17 cellular contexts compared by ENCODE assay signal in genomic region chr20:47380481-47380880, GRCh38. TPM values are rescaled to one million over a fixed set of nuclear protein-coding genes. Genes with fewer than 3 reads are reported as not detected.
A peak's percentile ranks its signal among the peaks of the same experiment; 100 is the strongest.
DNase-seq lines count a peak whose midpoint lies in the region; ATAC-seq lines count a peak whose summit lies in the region.
"Had no signal": no experiment of that assay in that cellular context is flagged by ENCODE, and none has a peak within 500 bp of the region (broad histone marks: within the 10 kb centered on the region; RNA-seq: fewer than 3 reads in every experiment).

No MANE protein-coding gene starts in this region.

- H3K79me2 ChIP-seq in ACC112 (ENCODE audit: control insufficient read depth, insufficient read depth, low read length, unreplicated experiment) (no peaks in the 10 kb centered on the region), GM23248 (ENCODE audit: insufficient read depth) (no peaks in the 10 kb centered on the region)

- peak overlapping the region; percentile 1 for H3K4me3 Mint-ChIP-seq in activated CD8-positive, alpha-beta T cell treated with anti-CD3 and anti-CD28 coated beads, Interleukin-2, amount 10 ng/mL, durations not matched to agents 7 days and 5 days
- H3K4me3 Mint-ChIP-seq: B cell had no signal

- no peaks in the 10 kb centered on the region for H3K27me3 Mint-ChIP-seq in activated CD8-positive, alpha-beta T cell treated with anti-CD3 and anti-CD28 coated beads, Interleukin-2, amount 10 ng/mL, durations not matched to agents 7 days and 5 days (ENCODE audit: low read depth)
- H3K27me3 Mint-ChIP-seq: B cell had no signal

- 91 to 96% methylated on average over 4 of the region's 4 CpGs for WGBS in GM23248 (ENCODE audit: low coverage in 1 of 2, low lambda C conversion rate in 2 of 2, missing lambda C conversion rate in 2 of 2), 2 experiments

- no peaks in the 10 kb centered on the region for H3K36me3 Mint-ChIP-seq in activated CD8-positive, alpha-beta T cell treated with anti-CD3 and anti-CD28 coated beads, Interleukin-2, amount 10 ng/mL, durations not matched to agents 7 days and 5 days (ENCODE audit: low read depth)

- H3K4me1 ChIP-seq in ACC112 (ENCODE audit: control insufficient read depth, insufficient read depth, low read length, unreplicated experiment): peaks cover 14% of the 10 kb centered on the region
- peaks cover 29% of the 10 kb centered on the region for H3K4me1 ChIP-seq in GM23248 (ENCODE audit: insufficient read depth)

- no peak overlapping the region for H3K4me2 ChIP-seq in GM23248 (ENCODE audit: unreplicated experiment)

- in situ Hi-C loops in GM23248 (cut with MboI): loop anchor here (10.0 kb wide), 4 partner anchors 106 to 616 kb away; no protein-coding TSS in a partner anchor

- POLR2A ChIA-PET in activated CD8-positive, alpha-beta T cell treated with anti-CD3 and anti-CD28 coated beads, Interleukin-2, amount 10 ng/mL, durations not matched to agents 7 days and 5 days (lab: Charles Lee): interaction anchor here (1.0 to 3.5 kb wide), 4 partner anchors 24 to 110 kb away, joined by 3 to 21 read pairs (median 4); partner anchors contain the start of gene ZMYND8

- H3K27ac Mint-ChIP-seq in activated CD8-positive, alpha-beta T cell treated with anti-CD3 and anti-CD28 coated beads, Interleukin-2, amount 10 ng/mL, durations not matched to agents 7 days and 5 days: peak overlapping the region; percentile 73
- H3K27ac Mint-ChIP-seq: B cell had no signal

- H3K27me3 ChIP-seq in ACC112 (ENCODE audit: insufficient read depth, low read length) (no peaks in the 10 kb centered on the region), GM23248 (replicated peaks; ENCODE audit: insufficient read depth) (no peaks in the 10 kb centered on the region)

- no peaks in the 10 kb centered on the region for H3F3A ChIP-seq in GM23248 (ENCODE audit: insufficient read depth)

- H3K36me3 ChIP-seq in ACC112 (ENCODE audit: insufficient read depth, low read length) (no peaks in the 10 kb centered on the region), GM23248 (ENCODE audit: low read depth) (no peaks in the 10 kb centered on the region)
- H3K36me3 ChIP-seq: WERI-Rb-1 had no signal

- peak overlapping the region; percentile 44 for H3K27ac ChIP-seq in ACC112 (ENCODE audit: low read depth, low read length)
- H3K27ac ChIP-seq in GM23248: peak overlapping the region; percentile 65
- H3K27ac ChIP-seq: WERI-Rb-1 had no signal

- peaks cover 34% of the 10 kb centered on the region for H3K4me1 Mint-ChIP-seq in activated CD8-positive, alpha-beta T cell treated with anti-CD3 and anti-CD28 coated beads, Interleukin-2, amount 10 ng/mL, durations not matched to agents 7 days and 5 days (ENCODE audit: low read depth)

- H3K9me3 Mint-ChIP-seq in activated CD8-positive, alpha-beta T cell treated with anti-CD3 and anti-CD28 coated beads, Interleukin-2, amount 10 ng/mL, durations not matched to agents 7 days and 5 days (ENCODE audit: insufficient read depth): no peaks in the 10 kb centered on the region

- H3K9me3 ChIP-seq in GM23248 (ENCODE audit: low read depth): no peaks in the 10 kb centered on the region

- CTCF ChIA-PET in activated CD8-positive, alpha-beta T cell treated with anti-CD3 and anti-CD28 coated beads, Interleukin-2, amount 10 ng/mL, durations not matched to agents 7 days and 5 days (lab: Charles Lee): interaction anchor here (0.6 to 10.1 kb wide), 14 partner anchors 14 to 283 kb away, joined by 3 to 558 read pairs (median 4); partner anchors contain the start of genes NCOA3 and ZMYND8

- H3K9me2 ChIP-seq in GM23248 (ENCODE audit: insufficient read depth): no peaks in the 10 kb centered on the region

- H3K4me3 ChIP-seq in ACC112 (ENCODE audit: low read depth, low read length): no peak overlapping the region
- H3K4me3 ChIP-seq in GM23248: no peak overlapping the region

- ATAC-seq in activated CD8-positive, alpha-beta T cell treated with anti-CD3 and anti-CD28 coated beads, Interleukin-2, amount 10 ng/mL, durations not matched to agents 7 days and 5 days: peak; percentile 81
- no peak for ATAC-seq in GM21528 (IDR thresholded peaks at IDR 0.05; ENCODE audit: low FRiP score, unreplicated experiment)
- ATAC-seq: left colon, sciatic nerve had no signal

- no peak for DNase-seq in GM23248
- DNase-seq in activated CD8-positive, alpha-beta T cell treated with anti-CD3 and anti-CD28 coated beads, Interleukin-2, amount 10 ng/mL, durations not matched to agents 7 days and 5 days: peak; percentile 66
- peak; percentile 67 for DNase-seq in iris pigment epithelial cell (ENCODE audit: low read depth)
- no peak for DNase-seq in Kasumi-1 (lab: John Stamatoyannopoulos, UW)
- no peak for DNase-seq in medulla oblongata (ENCODE audit: extremely low spot score)
- no peak for DNase-seq in NCI-H2196 (lab: John Stamatoyannopoulos, UW; ENCODE audit: unreplicated experiment)
- DNase-seq: activated CD8-positive, alpha-beta memory T cell treated with anti-CD3 and anti-CD28 coated beads, Interleukin-2, amount 50 U/mL, for 4 hours; central memory CD4-positive, alpha-beta T cell; left colon; NCI-H2107; stimulated activated CD4-positive, alpha-beta T cell treated with anti-CD3 and anti-CD28 coated beads, Interleukin-4, amount 100 ng/mL, for 1 hour; SW 1271; WERI-Rb-1 had no signal

- H3K9ac ChIP-seq in GM23248: 0 out of 2 replicates have a peak overlapping the region, but pooled peaks have one; percentile 17

- H4K20me1 ChIP-seq in GM23248 (ENCODE audit: insufficient read depth): no peaks in the 10 kb centered on the region

- H2AFZ ChIP-seq in ACC112 (ENCODE audit: low read length, unreplicated experiment): no peak overlapping the region
- H2AFZ ChIP-seq in GM23248: no peak overlapping the region

RNA-seq across cellular contexts. Expression of gene ZMYND8, which starts 24.0 kb away (rescaled TPM):
- total RNA-seq in GM23248 (2014; rRNA removed; shearing (Covaris generic)): 10.2 and 14.3 TPM in 2 replicates
- 12.1 and 12.4 TPM in 2 replicates for polyA plus RNA-seq in GM23248 (2016; fragmentation: Nextera tagmentation; extraction: Ambion mirVana)
- 10 to 100 TPM; 44.3 to 44.7 TPM for total RNA-seq in activated CD8-positive, alpha-beta T cell treated with anti-CD3 and anti-CD28 coated beads, Interleukin-2, amount 10 ng/mL, durations not matched to agents 7 days and 5 days

Comparison
In these comparisons a context has a peak if more than half of its experiments do, and no peak if none do; other contexts are left out.
1. DNase-seq: peak in activated CD8-positive, alpha-beta T cell treated with anti-CD3 and anti-CD28 coated beads, Interleukin-2, amount 10 ng/mL, durations not matched to agents 7 days and 5 days (single experiment) and iris pigment epithelial cell (single experiment); none in GM23248 (single experiment), Kasumi-1 (0 of 2), medulla oblongata (single experiment) and NCI-H2196 (single experiment).